ENCODE assay signal across 21 cellular contexts in the genomic region with DNA sequence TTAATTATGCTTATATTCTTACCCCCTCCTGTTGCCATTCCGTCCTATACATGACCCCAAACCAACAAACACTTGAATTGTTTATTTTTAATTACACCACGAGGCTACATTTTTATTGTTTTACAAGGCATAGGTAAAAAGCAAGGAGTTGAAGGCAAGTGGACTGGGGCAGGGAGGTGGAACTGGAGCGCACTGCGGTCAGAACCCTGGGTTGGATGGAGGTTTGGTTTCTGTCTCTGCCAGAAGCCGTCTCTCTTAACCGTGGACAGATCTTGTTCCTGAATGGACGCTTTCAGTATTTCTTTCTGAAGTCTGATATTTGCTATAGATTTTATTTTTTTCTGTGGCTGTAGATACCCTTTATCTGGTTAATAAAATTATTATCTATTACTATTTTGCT. TPM values are rescaled to one million over a fixed set of nuclear protein-coding genes. Genes with fewer than 3 reads are reported as not detected.
A peak's percentile ranks its signal among the peaks of the same experiment; 100 is the strongest.
DNase-seq lines count a peak whose midpoint lies in the region; ATAC-seq, FAIRE-seq and TF ChIP-seq lines count a peak whose summit lies in the region.
"Had no signal": no experiment of that assay in that cellular context is flagged by ENCODE, and none has a peak within 500 bp of the region (broad histone marks: within the 10 kb centered on the region; RNA-seq: fewer than 3 reads in every experiment).

No MANE protein-coding gene starts in this region.

- no peaks in the 10 kb centered on the region for H3K9me3 ChIP-seq in astrocyte (ENCODE audit: insufficient read depth, low read depth, low read length)
- H3K9me3 ChIP-seq: colonic mucosa had no signal

- H4K20me1 ChIP-seq in astrocyte (ENCODE audit: insufficient read depth, low read length) = no peaks in the 10 kb centered on the region

- H3K27ac ChIP-seq in astrocyte (ENCODE audit: low read depth, low read length) = no peak overlapping the region
- H3K27ac ChIP-seq: colonic mucosa, KMS-11 had no signal

- no peak for DNase-seq in activated T-cell treated with anti-CD3 and anti-CD28 coated beads, Interleukin-2, amount 50 U/mL, for 72 hours
- no peak for DNase-seq in activated T-cell treated with anti-CD3 and anti-CD28 coated beads, Interleukin-2, amount 50 U/mL, for 1 hour
- DNase-seq in T-cell (no peak), astrocyte (ENCODE audit: low read depth) (no peak), SW480 (ENCODE audit: low spot score) (no peak), AG08396 (ENCODE audit: low spot score) (no peak)
- DNase-seq in stimulated activated effector memory CD8-positive, alpha-beta T cell treated with anti-CD3 and anti-CD28 coated beads, Interleukin-12 subunit alpha, Interleukin-12 subunit beta, amount 100 ng/mL, for 72 hours (ENCODE audit: low spot score in 2 of 2) = no peak
- DNase-seq: ACHN, colonic mucosa, H7, NCI-H1694 treated with DMSO at 0.1 percent for 48 hours, NCI-H345, SHP77 treated with DMSO at 0.1 percent for 48 hours had no signal

- CTCF ChIA-PET in T-cell (lab: Charles Lee) = interaction anchor here in 1 of 2 donors (1.5 kb wide), 1 partner anchor 19 kb away, joined by 5 read pairs; no protein-coding TSS in a partner anchor

- peaks cover 10% of the 10 kb centered on the region for H3K4me1 Mint-ChIP-seq in activated T-cell treated with anti-CD3 and anti-CD28 coated beads, Interleukin-2, amount 50 U/mL, for 72 hours (ENCODE audit: low read depth)
- H3K4me1 Mint-ChIP-seq in T-cell (peaks cover 28 to 40% (median 35%) of the 10 kb centered on the region in 3 donors), astrocyte (ENCODE audit: low read depth, unreplicated experiment) (peaks cover 1% of the 10 kb centered on the region)
- peaks cover 12% of the 10 kb centered on the region for H3K4me1 Mint-ChIP-seq in stimulated activated effector memory CD8-positive, alpha-beta T cell treated with anti-CD3 and anti-CD28 coated beads, Interleukin-12 subunit alpha, Interleukin-12 subunit beta, amount 100 ng/mL, for 72 hours
- H3K4me1 Mint-ChIP-seq: nephron had no signal

- H3K9me3 Mint-ChIP-seq in activated T-cell treated with anti-CD3 and anti-CD28 coated beads, Interleukin-2, amount 50 U/mL, for 72 hours = peaks cover 2 to 3% of the 10 kb centered on the region in 2 donors
- H3K9me3 Mint-ChIP-seq in T-cell = peaks cover 3 to 8% (median 4%) of the 10 kb centered on the region in 3 donors
- peaks cover 8% of the 10 kb centered on the region for H3K9me3 Mint-ChIP-seq in astrocyte (ENCODE audit: unreplicated experiment)
- peaks cover 4% of the 10 kb centered on the region for H3K9me3 Mint-ChIP-seq in stimulated activated effector memory CD8-positive, alpha-beta T cell treated with anti-CD3 and anti-CD28 coated beads, Interleukin-12 subunit alpha, Interleukin-12 subunit beta, amount 100 ng/mL, for 72 hours

- H3K79me2 ChIP-seq in astrocyte (ENCODE audit: insufficient read depth, low read length) = no peaks in the 10 kb centered on the region

- POLR2A ChIA-PET in T-cell (lab: Charles Lee) = no interaction called here

- H3K9ac ChIP-seq in astrocyte (ENCODE audit: low read length) = no peak overlapping the region
- H3K9ac ChIP-seq: KMS-11 had no signal

- H3K36me3 Mint-ChIP-seq in activated T-cell treated with anti-CD3 and anti-CD28 coated beads, Interleukin-2, amount 50 U/mL, for 72 hours (ENCODE audit: insufficient read depth in 2 of 2) = peaks cover 3% of the 10 kb centered on the region in 2 donors
- no peaks in the 10 kb centered on the region for H3K36me3 Mint-ChIP-seq in T-cell
- H3K36me3 Mint-ChIP-seq in astrocyte (ENCODE audit: low read depth, unreplicated experiment) = no peaks in the 10 kb centered on the region
- no peaks in the 10 kb centered on the region for H3K36me3 Mint-ChIP-seq in stimulated activated effector memory CD8-positive, alpha-beta T cell treated with anti-CD3 and anti-CD28 coated beads, Interleukin-12 subunit alpha, Interleukin-12 subunit beta, amount 100 ng/mL, for 72 hours

- no peak for FAIRE-seq in astrocyte (lab: Jason Lieb, UNC)
- FAIRE-seq: endometrium had no signal

- H3K36me3 ChIP-seq in astrocyte (ENCODE audit: insufficient read depth, low read length) = no peaks in the 10 kb centered on the region
- H3K36me3 ChIP-seq: colonic mucosa had no signal

- peak overlapping the region; percentile 64 to 72 for H3K4me3 Mint-ChIP-seq in activated T-cell treated with anti-CD3 and anti-CD28 coated beads, Interleukin-2, amount 50 U/mL, for 72 hours
- H3K4me3 Mint-ChIP-seq in T-cell (peak overlapping the region; percentile 73 to 85 (median 84)), astrocyte (ENCODE audit: unreplicated experiment) (peak overlapping the region; percentile 67)
- H3K4me3 Mint-ChIP-seq in stimulated activated effector memory CD8-positive, alpha-beta T cell treated with anti-CD3 and anti-CD28 coated beads, Interleukin-12 subunit alpha, Interleukin-12 subunit beta, amount 100 ng/mL, for 72 hours = peak overlapping the region; percentile 51
- H3K4me3 Mint-ChIP-seq: nephron, WTC11 had no signal

- no peak for TF ChIP-seq CTCF in astrocyte (IDR thresholded peaks at IDR 0.05; ENCODE audit: insufficient read depth, low read depth, low read length)

- no peaks in the 10 kb centered on the region for H3K4me1 ChIP-seq in astrocyte (ENCODE audit: insufficient read depth, low read length)
- H3K4me1 ChIP-seq: colonic mucosa had no signal

- H2AFZ ChIP-seq in astrocyte (ENCODE audit: low read depth, low read length) = no peak overlapping the region

- H3K4me2 ChIP-seq in astrocyte (ENCODE audit: low read length) = no peak overlapping the region
- H3K4me2 ChIP-seq: KMS-11 had no signal

- no peaks in the 10 kb centered on the region for H3K27me3 Mint-ChIP-seq in activated T-cell treated with anti-CD3 and anti-CD28 coated beads, Interleukin-2, amount 50 U/mL, for 72 hours (ENCODE audit: low read depth)
- peaks cover 3 to 7% of the 10 kb centered on the region in 2 donors for H3K27me3 Mint-ChIP-seq in T-cell
- no peaks in the 10 kb centered on the region for H3K27me3 Mint-ChIP-seq in astrocyte (ENCODE audit: low read depth, unreplicated experiment)

- no peaks in the 10 kb centered on the region for H3K27me3 ChIP-seq in astrocyte (ENCODE audit: insufficient read depth, low read length)
- H3K27me3 ChIP-seq: colonic mucosa had no signal

- H3K4me3 ChIP-seq in astrocyte (ENCODE audit: insufficient read depth, low read depth, low read length) = no peak overlapping the region
- H3K4me3 ChIP-seq: colonic mucosa had no signal

- ATAC-seq in activated T-cell treated with anti-CD3 and anti-CD28 coated beads, Interleukin-2, amount 50 U/mL, for 72 hours (replicated peaks in 1 of 2) = no peak
- ATAC-seq in T-cell (replicated peaks in 1 of 4) (no peak), GM21723 (IDR thresholded peaks at IDR 0.05; ENCODE audit: unreplicated experiment) (no peak)
- no peak for ATAC-seq in stimulated activated effector memory CD8-positive, alpha-beta T cell treated with anti-CD3 and anti-CD28 coated beads, Interleukin-12 subunit alpha, Interleukin-12 subunit beta, amount 100 ng/mL, for 72 hours
- ATAC-seq: sciatic nerve, WTC11 had no signal

- H3K27ac Mint-ChIP-seq in activated T-cell treated with anti-CD3 and anti-CD28 coated beads, Interleukin-2, amount 50 U/mL, for 72 hours = no peak overlapping the region
- H3K27ac Mint-ChIP-seq in T-cell (peak overlapping the region in 1 of 2 donors; percentile 92), astrocyte (ENCODE audit: unreplicated experiment) (peak overlapping the region; percentile 56)
- H3K27ac Mint-ChIP-seq in stimulated activated effector memory CD8-positive, alpha-beta T cell treated with anti-CD3 and anti-CD28 coated beads, Interleukin-12 subunit alpha, Interleukin-12 subunit beta, amount 100 ng/mL, for 72 hours = no peak overlapping the region
- H3K27ac Mint-ChIP-seq: nephron, WTC11 had no signal

RNA-seq across cellular contexts. Expression of a gene that starts 19.9 kb away (rescaled TPM):
- total RNA-seq in activated T-cell treated with anti-CD3 and anti-CD28 coated beads, Interleukin-2, amount 50 U/mL, for 72 hours = 1 to 10 TPM in 1 of 2 donors, under 1 TPM in 1; 0.34 to 2.0 TPM
- total RNA-seq in T-cell (10 to 100 TPM in 2 of 5 donors, 1 to 10 TPM in 3; 3.9 to 20.5 (median 8.2) TPM), astrocyte (1,092 and 1,283 TPM in 2 replicates)

RNA-seq across cellular contexts. Expression of a gene that starts 52.7 kb away (rescaled TPM):
- total RNA-seq in activated T-cell treated with anti-CD3 and anti-CD28 coated beads, Interleukin-2, amount 50 U/mL, for 72 hours = not detected
- total RNA-seq in T-cell (under 1 TPM in 2 of 5 donors, not detected in 3; 0.38 to 0.44 TPM), astrocyte (not detected in 2 replicates)
- total RNA-seq: fibroblast of lung, glomerular endothelial cell, H7, sciatic nerve had no signal

Comparison
In these comparisons a context has a peak if more than half of its experiments do, and no peak if none do; other contexts are left out.
1. RNA of a gene that starts 19.9 kb away (total RNA-seq): 1,092 to 1,283 TPM in astrocyte; 3.9 to 20.5 TPM in T-cell and 0.34 to 2.0 TPM in activated T-cell treated with anti-CD3 and anti-CD28 coated beads, Interleukin-2, amount 50 U/mL, for 72 hours; every median in the first group is over 10 times any median in the second.
2. Peak in every context shown above with its lines, with median percentiles within 50 percentile points of each other: H3K4me3 Mint-ChIP-seq.